Comparison of ENCODE assay signal across 14 cellular contexts in genomic region chr18:5556317-5556974, GRCh38. TPM values are rescaled to one million over a fixed set of nuclear protein-coding genes. Genes with fewer than 3 reads are reported as not detected.
A peak's percentile ranks its signal among the peaks of the same experiment; 100 is the strongest.
DNase-seq lines count a peak whose midpoint lies in the region; ATAC-seq and TF ChIP-seq lines count a peak whose summit lies in the region.
"Had no signal": no experiment of that assay in that cellular context is flagged by ENCODE, and none has a peak within 500 bp of the region (broad histone marks: within the 10 kb centered on the region; RNA-seq: fewer than 3 reads in every experiment).

No MANE protein-coding gene starts in this region.

- ATAC-seq in GM21526 (IDR thresholded peaks at IDR 0.05; ENCODE audit: low FRiP score, unreplicated experiment): no peak
- ATAC-seq: stimulated activated naive CD8-positive, alpha-beta T cell treated with anti-CD3 and anti-CD28 coated beads, Interleukin-15, amount 100 ng/mL, for 72 hours had no signal

- H3K4me3 ChIP-seq in AG09309 (ENCODE audit: control insufficient read depth, low read depth, low read length): no peak overlapping the region

- peak; percentile 8 for TF ChIP-seq CTCF in AG09309 (IDR thresholded peaks at IDR 0.05; ENCODE audit: control insufficient read depth, insufficient read depth, low read depth, low read length, missing control alignments)

- no peak for DNase-seq in AG09309 (ENCODE audit: low read depth)
- peak; percentile 92 for DNase-seq in NCI-H524 treated with DMSO at 0.1 percent for 48 hours (lab: John Stamatoyannopoulos, UW)
- DNase-seq in fibroblast of gingiva (ENCODE audit: low read depth): peak; percentile 24
- peak; percentile 6 for DNase-seq in occipital lobe (lab: John Stamatoyannopoulos, UW)
- no peak for DNase-seq in NCI-H345 (lab: John Stamatoyannopoulos, UW)
- DNase-seq in T-helper 9 cell: no peak
- DNase-seq in NCI-H146 treated with DMSO at 0.1 percent for 48 hours (lab: John Stamatoyannopoulos, UW; ENCODE audit: unreplicated experiment): no peak
- DNase-seq: activated naive CD4-positive, alpha-beta T cell treated with anti-CD3 and anti-CD28 coated beads, Interleukin-2, amount 50 U/mL, for 16 hours; erythroblast; H9; MV-4-11; NCI-H446; stimulated activated naive CD8-positive, alpha-beta T cell treated with anti-CD3 and anti-CD28 coated beads, Interleukin-15, amount 100 ng/mL, for 72 hours had no signal

RNA-seq across cellular contexts. Expression of gene EPB41L3, which starts 12.6 kb away (rescaled TPM):
- total RNA-seq in occipital lobe: 72.7 TPM

Comparison
In these comparisons a context has a peak if more than half of its experiments do, and no peak if none do; other contexts are left out.
1. DNase-seq: peak in NCI-H524 treated with DMSO at 0.1 percent for 48 hours (single experiment), fibroblast of gingiva (single experiment) and occipital lobe (single experiment); none in AG09309 (single experiment), NCI-H345 (single experiment), T-helper 9 cell (single experiment) and NCI-H146 treated with DMSO at 0.1 percent for 48 hours (single experiment).